ENCODE assay signal across 8 cellular contexts in genomic region chr21:45073301-45074047, GRCh38. TPM values are rescaled to one million over a fixed set of nuclear protein-coding genes. Genes with fewer than 3 reads are reported as not detected.
A peak's percentile ranks its signal among the peaks of the same experiment; 100 is the strongest.
DNase-seq lines count a peak whose midpoint lies in the region; ATAC-seq and TF ChIP-seq lines count a peak whose summit lies in the region.

No MANE protein-coding gene starts in this region.

- H2AFZ ChIP-seq in osteoblast (ENCODE audit: low read length) = peak overlapping the region; percentile 51

- DNase-seq in AG09309 (ENCODE audit: low read depth) = no peak
- DNase-seq in WTC11 (ENCODE audit: low spot score) = peak; percentile 54
- DNase-seq in glomerular visceral epithelial cell (ENCODE audit: extremely low spot score) = peak; percentile 37
- peak; percentile 88 for DNase-seq in osteoblast (ENCODE audit: insufficient read length, low spot score, missing footprints)
- DNase-seq in GM03348 (ENCODE audit: low spot score) = no peak
- DNase-seq in NCI-H2029 treated with DMSO at 0.1 percent for 48 hours (lab: John Stamatoyannopoulos, UW) = no peak
- DNase-seq in NCI-H2107 treated with DMSO at 0.1 percent for 48 hours (lab: John Stamatoyannopoulos, UW; ENCODE audit: unreplicated experiment) = no peak

- H3K27ac ChIP-seq in HEK293 (ENCODE audit: extremely low read depth, low read depth, low read length) (peak overlapping the region; percentile 18; the same call in 1 of the 2 replicates), osteoblast (ENCODE audit: low read depth, low read length) (peak overlapping the region; percentile 17)

- POLR2A ChIA-PET in HEK293 (lab: Yijun Ruan, JAX) (interaction anchor here (0.6 to 2.2 kb wide), 6 partner anchors 9 to 256 kb away, joined by 3 to 9 read pairs (median 6); partner anchors contain the start of genes PTTG1IP and SUMO3), WTC11 (lab: Charles Lee) (interaction anchor here (1.2 to 1.6 kb wide), 3 partner anchors 19 to 82 kb away, joined by 3 to 6 read pairs (median 3); no protein-coding TSS in a partner anchor)

- ATAC-seq in WTC11 = peak; percentile 36

- H3K4me1 Mint-ChIP-seq in WTC11 = peaks cover 14% of the 10 kb centered on the region

- H3K4me3 ChIP-seq in AG09309 (ENCODE audit: control insufficient read depth, low read depth, low read length) (peak overlapping the region; percentile 75), HEK293 (ENCODE audit: low read depth, low read length) (peak overlapping the region; percentile 71), osteoblast (ENCODE audit: insufficient read depth, low read length) (peak overlapping the region; percentile 82)

- CTCF ChIA-PET in HEK293 (lab: Yijun Ruan, JAX) = interaction anchor here (0.6 to 2.1 kb wide), 6 partner anchors 12 to 131 kb away, joined by 3 to 14 read pairs (median 4); no protein-coding TSS in a partner anchor
- CTCF ChIA-PET in WTC11 (lab: Charles Lee) = interaction anchor here (1.0 to 2.9 kb wide), 11 partner anchors 19 to 123 kb away, joined by 3 to 14 read pairs (median 4); no protein-coding TSS in a partner anchor

- H3K36me3 ChIP-seq in HEK293 (ENCODE audit: control insufficient read depth in 2 of 2, insufficient read depth in 1 of 2, low read length in 2 of 2) (no peaks in the 10 kb centered on the region), osteoblast (ENCODE audit: insufficient read depth, low read length) (no peaks in the 10 kb centered on the region)

- peaks cover 30% of the 10 kb centered on the region for H3K27me3 Mint-ChIP-seq in WTC11 (ENCODE audit: low read depth)

- H3K27me3 ChIP-seq in osteoblast (ENCODE audit: insufficient read depth, low read length) = no peaks in the 10 kb centered on the region

- H3K27ac Mint-ChIP-seq in WTC11 = peak overlapping the region; percentile 80; the same call in 1 of the 2 replicates

- H3K36me3 Mint-ChIP-seq in WTC11 = no peaks in the 10 kb centered on the region

- H3K4me2 ChIP-seq in osteoblast (ENCODE audit: insufficient read depth, low read length) = peak overlapping the region; percentile 85

- no peak for TF ChIP-seq CTCF in AG09309 (IDR thresholded peaks at IDR 0.05; ENCODE audit: control insufficient read depth, insufficient read depth, low read depth, low read length, missing control alignments)
- TF ChIP-seq CTCF in HEK293 (tag by site-specific recombination; IDR thresholded peaks at IDR 0.05) = no peak
- TF ChIP-seq CTCF in WTC11 (IDR thresholded peaks at IDR 0.05) = no peak
- no peak for TF ChIP-seq CTCF in osteoblast (IDR thresholded peaks at IDR 0.05; ENCODE audit: extremely low read depth, low read depth, low read length)

- peaks cover 5% of the 10 kb centered on the region for H4K20me1 ChIP-seq in osteoblast (ENCODE audit: insufficient read depth, low read length)

- peak overlapping the region; percentile 82 for H3K4me3 Mint-ChIP-seq in WTC11

- peaks cover 28% of the 10 kb centered on the region for H3K79me2 ChIP-seq in osteoblast (ENCODE audit: insufficient read depth, low read length)

- peaks cover 3% of the 10 kb centered on the region; the same call in 1 of the 2 replicates for H3K4me1 ChIP-seq in HEK293 (ENCODE audit: control insufficient read depth, insufficient read depth, low read length)
- peaks cover 19% of the 10 kb centered on the region for H3K4me1 ChIP-seq in osteoblast (ENCODE audit: insufficient read depth, low read length)

- H3K9me3 Mint-ChIP-seq in WTC11 = no peaks in the 10 kb centered on the region

- H3K9me3 ChIP-seq in HEK293 (ENCODE audit: control insufficient read depth, insufficient read depth, low read depth, low read length) = no peaks in the 10 kb centered on the region
- H3K9me3 ChIP-seq in osteoblast (ENCODE audit: low read depth, low read length) = no peaks in the 10 kb centered on the region

TF ChIP-seq in HEK293, 187 proteins besides CTCF, POLR2A, EP300 and RAD21 (continues in another document):
- peak; percentile 22; the same call in 1 of the 2 replicates for TF ChIP-seq KLF8 (tag by site-specific recombination; IDR thresholded peaks at IDR 0.05)
- TF ChIP-seq ZNF398 (tag by site-specific recombination; IDR thresholded peaks at IDR 0.05) = peak; percentile 72
- no peak for TF ChIP-seq SP3 (tag by site-specific recombination; IDR thresholded peaks at IDR 0.05)
- TF ChIP-seq ZNF138 (tag by site-specific recombination; IDR thresholded peaks at IDR 0.05; ENCODE audit: borderline replicate concordance) = no peak
- TF ChIP-seq ZNF639 (tag by site-specific recombination; IDR thresholded peaks at IDR 0.05) = no peak
- TF ChIP-seq GLIS1 (tag by site-specific recombination; IDR thresholded peaks at IDR 0.05) = peak; percentile 42; the same call in 1 of the 2 replicates
- TF ChIP-seq ZIC2 (tag by site-specific recombination; IDR thresholded peaks at IDR 0.05) = peak; percentile 44

TF ChIP-seq in WTC11, 78 proteins besides CTCF, POLR2A, EP300 and RAD21:
- TF ChIP-seq E2F5 (CRISPR knock-in tag; IDR thresholded peaks at IDR 0.05) (no peak), ZNF121 (CRISPR knock-in tag; IDR thresholded peaks at IDR 0.05) (no peak), NFATC4 (CRISPR knock-in tag; IDR thresholded peaks at IDR 0.05) (no peak), PRDM15 (CRISPR knock-in tag; IDR thresholded peaks at IDR 0.05) (no peak), NFYB (CRISPR knock-in tag; conservative IDR thresholded peaks at IDR 0.05; ENCODE audit: low read depth) (no peak), NR2C2 (CRISPR knock-in tag; IDR thresholded peaks at IDR 0.05) (no peak), TP53 (CRISPR knock-in tag; IDR thresholded peaks at IDR 0.05) (no peak), ATF6 (CRISPR knock-in tag; IDR thresholded peaks at IDR 0.05) (no peak), RELA (CRISPR knock-in tag; IDR thresholded peaks at IDR 0.05; ENCODE audit: borderline replicate concordance) (no peak), ELF4 (CRISPR knock-in tag; IDR thresholded peaks at IDR 0.05; ENCODE audit: low read depth) (no peak), TEAD4 (CRISPR knock-in tag; IDR thresholded peaks at IDR 0.05) (no peak), PRRX2 (CRISPR knock-in tag; IDR thresholded peaks at IDR 0.05) (no peak), ATF1 (CRISPR knock-in tag; IDR thresholded peaks at IDR 0.05) (no peak)

RNA-seq across cellular contexts. Expression of gene ADARB1, which starts 0.9 kb away (rescaled TPM):
- 12.8 to 15.1 TPM (median 14.6 TPM) in 3 replicates for total RNA-seq in WTC11 (2021)
- 19.5 and 28.9 TPM in 2 replicates for total RNA-seq in osteoblast

Comparison
In these comparisons a context has a peak if more than half of its experiments do, and no peak if none do; other contexts are left out.
1. DNase-seq: peak in WTC11 (single experiment), glomerular visceral epithelial cell (single experiment) and osteoblast (single experiment); none in AG09309 (single experiment), GM03348 (single experiment), NCI-H2029 treated with DMSO at 0.1 percent for 48 hours (single experiment) and NCI-H2107 treated with DMSO at 0.1 percent for 48 hours (single experiment).
2. Peak in every context shown above with its lines, with median percentiles within 50 percentile points of each other: H3K4me3 ChIP-seq.